ENCODE assay signal across 1 cellular context in the genomic region with DNA sequence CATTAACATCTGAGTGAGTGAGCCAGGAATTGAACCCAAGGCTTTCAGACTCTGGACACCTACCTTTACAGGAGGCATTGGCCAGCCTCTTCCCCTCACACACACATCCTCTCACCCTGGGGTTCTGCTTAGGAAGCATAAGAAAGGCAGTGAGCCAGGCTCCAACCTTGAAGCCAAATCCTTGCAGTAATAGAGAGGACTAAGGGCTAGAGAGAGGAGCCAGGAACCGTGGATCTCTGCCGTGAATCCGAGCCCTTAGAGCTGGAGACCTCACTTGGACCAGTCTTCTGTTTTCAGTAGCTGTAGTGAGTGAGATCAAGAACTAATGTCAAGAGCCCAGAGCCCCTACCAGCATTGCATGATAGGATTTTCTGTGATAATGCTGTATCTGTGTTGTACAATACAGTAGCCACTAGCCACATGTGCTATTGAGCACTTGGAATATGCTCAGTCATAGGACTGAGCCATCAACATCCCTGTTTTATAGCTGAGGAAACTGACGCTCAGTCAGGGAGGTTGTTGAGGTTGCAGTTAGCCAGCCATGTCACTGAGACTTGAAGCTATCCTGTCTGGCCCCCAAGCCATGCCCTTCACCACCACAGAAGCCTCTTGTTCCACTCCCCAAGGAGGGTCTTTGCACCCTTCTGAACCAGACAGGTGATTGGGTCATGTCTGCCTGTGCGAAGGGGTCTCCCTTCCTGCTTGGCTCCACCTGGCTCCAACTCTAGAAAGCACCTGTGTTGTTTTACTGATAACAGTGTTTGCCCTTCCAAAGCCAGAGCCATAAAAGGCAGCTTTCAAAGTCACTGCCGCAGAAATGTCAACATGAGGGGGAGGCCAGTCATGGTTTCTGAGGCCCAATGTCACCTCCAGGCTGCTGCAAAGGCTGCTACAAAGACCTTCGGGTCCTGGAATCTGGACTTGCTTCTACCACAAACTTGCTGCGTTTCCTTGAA.
TF ChIP-seq lines count a peak whose summit lies in the region.

No MANE protein-coding gene starts in this region.

TF ChIP-seq in HepG2, 621 proteins besides CTCF, POLR2A, EP300 and RAD21 (continued from another document and continues in another):
- TF ChIP-seq, protein P1, sequence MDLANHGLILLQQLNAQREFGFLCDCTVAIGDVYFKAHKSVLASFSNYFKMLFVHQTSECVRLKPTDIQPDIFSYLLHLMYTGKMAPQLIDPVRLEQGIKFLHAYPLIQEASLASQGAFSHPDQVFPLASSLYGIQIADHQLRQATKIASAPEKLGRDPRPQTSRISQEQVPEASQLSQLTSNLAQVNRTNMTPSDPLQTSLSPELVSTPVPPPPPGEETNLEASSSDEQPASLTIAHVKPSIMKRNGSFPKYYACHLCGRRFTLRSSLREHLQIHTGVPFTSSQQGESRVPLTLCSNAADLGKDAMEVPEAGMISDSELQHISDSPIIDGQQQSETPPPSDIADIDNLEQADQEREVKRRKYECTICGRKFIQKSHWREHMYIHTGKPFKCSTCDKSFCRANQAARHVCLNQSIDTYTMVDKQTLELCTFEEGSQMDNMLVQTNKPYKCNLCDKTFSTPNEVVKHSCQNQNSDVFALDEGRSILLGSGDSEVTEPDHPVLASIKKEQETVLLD (CRISPR knock-in tag; IDR thresholded peaks at IDR 0.05; ENCODE audit: low read depth), result no peak
- TF ChIP-seq RBFOX2 (IDR thresholded peaks at IDR 0.05; ENCODE audit: low read depth, low read length), result no peak
- 0 out of 2 replicates have a peak, but pooled peaks have one; percentile 65 for TF ChIP-seq ZNF343 (CRISPR knock-in tag; IDR thresholded peaks at IDR 0.05)
- TF ChIP-seq GATAD2A (CRISPR knock-in tag; IDR thresholded peaks at IDR 0.05), result peak; percentile 98
- TF ChIP-seq TP53 (CRISPR knock-in tag; conservative IDR thresholded peaks at IDR 0.05), result no peak
- no peak; the same call in 1 of the 2 replicates for TF ChIP-seq NKX3-1 (CRISPR knock-in tag; IDR thresholded peaks at IDR 0.05)
- peak; percentile 92 for TF ChIP-seq ZNF878 (CRISPR knock-in tag; IDR thresholded peaks at IDR 0.05)
- TF ChIP-seq, protein P2, sequence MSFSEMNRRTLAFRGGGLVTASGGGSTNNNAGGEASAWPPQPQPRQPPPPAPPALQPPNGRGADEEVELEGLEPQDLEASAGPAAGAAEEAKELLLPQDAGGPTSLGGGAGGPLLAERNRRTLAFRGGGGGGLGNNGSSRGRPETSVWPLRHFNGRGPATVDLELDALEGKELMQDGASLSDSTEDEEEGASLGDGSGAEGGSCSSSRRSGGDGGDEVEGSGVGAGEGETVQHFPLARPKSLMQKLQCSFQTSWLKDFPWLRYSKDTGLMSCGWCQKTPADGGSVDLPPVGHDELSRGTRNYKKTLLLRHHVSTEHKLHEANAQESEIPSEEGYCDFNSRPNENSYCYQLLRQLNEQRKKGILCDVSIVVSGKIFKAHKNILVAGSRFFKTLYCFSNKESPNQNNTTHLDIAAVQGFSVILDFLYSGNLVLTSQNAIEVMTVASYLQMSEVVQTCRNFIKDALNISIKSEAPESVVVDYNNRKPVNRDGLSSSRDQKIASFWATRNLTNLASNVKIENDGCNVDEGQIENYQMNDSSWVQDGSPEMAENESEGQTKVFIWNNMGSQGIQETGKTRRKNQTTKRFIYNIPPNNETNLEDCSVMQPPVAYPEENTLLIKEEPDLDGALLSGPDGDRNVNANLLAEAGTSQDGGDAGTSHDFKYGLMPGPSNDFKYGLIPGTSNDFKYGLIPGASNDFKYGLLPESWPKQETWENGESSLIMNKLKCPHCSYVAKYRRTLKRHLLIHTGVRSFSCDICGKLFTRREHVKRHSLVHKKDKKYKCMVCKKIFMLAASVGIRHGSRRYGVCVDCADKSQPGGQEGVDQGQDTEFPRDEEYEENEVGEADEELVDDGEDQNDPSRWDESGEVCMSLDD (CRISPR knock-in tag; IDR thresholded peaks at IDR 0.05; ENCODE audit: borderline replicate concordance), result 0 out of 2 replicates have a peak, but pooled peaks have one; percentile 31
- TF ChIP-seq MBD4 (IDR thresholded peaks at IDR 0.05; ENCODE audit: borderline replicate concordance, low read length), result peak; percentile 67; the same call in 1 of the 2 replicates
- peak; percentile 79; the same call in 1 of the 2 replicates for TF ChIP-seq MEIS1 (CRISPR knock-in tag; IDR thresholded peaks at IDR 0.05; ENCODE audit: borderline replicate concordance)
- no peak for TF ChIP-seq SMARCE1 (IDR thresholded peaks at IDR 0.05; ENCODE audit: borderline replicate concordance)
- TF ChIP-seq, protein P3, sequence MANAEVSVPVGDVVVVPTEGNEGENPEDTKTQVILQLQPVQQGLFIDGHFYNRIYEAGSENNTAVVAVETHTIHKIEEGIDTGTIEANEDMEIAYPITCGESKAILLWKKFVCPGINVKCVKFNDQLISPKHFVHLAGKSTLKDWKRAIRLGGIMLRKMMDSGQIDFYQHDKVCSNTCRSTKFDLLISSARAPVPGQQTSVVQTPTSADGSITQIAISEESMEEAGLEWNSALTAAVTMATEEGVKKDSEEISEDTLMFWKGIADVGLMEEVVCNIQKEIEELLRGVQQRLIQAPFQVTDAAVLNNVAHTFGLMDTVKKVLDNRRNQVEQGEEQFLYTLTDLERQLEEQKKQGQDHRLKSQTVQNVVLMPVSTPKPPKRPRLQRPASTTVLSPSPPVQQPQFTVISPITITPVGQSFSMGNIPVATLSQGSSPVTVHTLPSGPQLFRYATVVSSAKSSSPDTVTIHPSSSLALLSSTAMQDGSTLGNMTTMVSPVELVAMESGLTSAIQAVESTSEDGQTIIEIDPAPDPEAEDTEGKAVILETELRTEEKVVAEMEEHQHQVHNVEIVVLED (CRISPR knock-in tag; IDR thresholded peaks at IDR 0.05; ENCODE audit: borderline replicate concordance), result peak; percentile 60; the same call in 1 of the 2 replicates
- TF ChIP-seq EED (CRISPR knock-in tag; IDR thresholded peaks at IDR 0.05), result 0 out of 2 replicates have a peak, but pooled peaks have one; percentile 52
- TF ChIP-seq SP5 (CRISPR knock-in tag; IDR thresholded peaks at IDR 0.05; ENCODE audit: borderline replicate concordance, low read depth), result peak; percentile 92
- peak; percentile 100 for TF ChIP-seq SALL1 (CRISPR knock-in tag; IDR thresholded peaks at IDR 0.05)
- TF ChIP-seq, protein P4, sequence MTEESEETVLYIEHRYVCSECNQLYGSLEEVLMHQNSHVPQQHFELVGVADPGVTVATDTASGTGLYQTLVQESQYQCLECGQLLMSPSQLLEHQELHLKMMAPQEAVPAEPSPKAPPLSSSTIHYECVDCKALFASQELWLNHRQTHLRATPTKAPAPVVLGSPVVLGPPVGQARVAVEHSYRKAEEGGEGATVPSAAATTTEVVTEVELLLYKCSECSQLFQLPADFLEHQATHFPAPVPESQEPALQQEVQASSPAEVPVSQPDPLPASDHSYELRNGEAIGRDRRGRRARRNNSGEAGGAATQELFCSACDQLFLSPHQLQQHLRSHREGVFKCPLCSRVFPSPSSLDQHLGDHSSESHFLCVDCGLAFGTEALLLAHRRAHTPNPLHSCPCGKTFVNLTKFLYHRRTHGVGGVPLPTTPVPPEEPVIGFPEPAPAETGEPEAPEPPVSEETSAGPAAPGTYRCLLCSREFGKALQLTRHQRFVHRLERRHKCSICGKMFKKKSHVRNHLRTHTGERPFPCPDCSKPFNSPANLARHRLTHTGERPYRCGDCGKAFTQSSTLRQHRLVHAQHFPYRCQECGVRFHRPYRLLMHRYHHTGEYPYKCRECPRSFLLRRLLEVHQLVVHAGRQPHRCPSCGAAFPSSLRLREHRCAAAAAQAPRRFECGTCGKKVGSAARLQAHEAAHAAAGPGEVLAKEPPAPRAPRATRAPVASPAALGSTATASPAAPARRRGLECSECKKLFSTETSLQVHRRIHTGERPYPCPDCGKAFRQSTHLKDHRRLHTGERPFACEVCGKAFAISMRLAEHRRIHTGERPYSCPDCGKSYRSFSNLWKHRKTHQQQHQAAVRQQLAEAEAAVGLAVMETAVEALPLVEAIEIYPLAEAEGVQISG (CRISPR knock-in tag; IDR thresholded peaks at IDR 0.05), result peak; percentile 84
- peak; percentile 99 for TF ChIP-seq ZNF772 (CRISPR knock-in tag; IDR thresholded peaks at IDR 0.05)
- TF ChIP-seq, protein P5, sequence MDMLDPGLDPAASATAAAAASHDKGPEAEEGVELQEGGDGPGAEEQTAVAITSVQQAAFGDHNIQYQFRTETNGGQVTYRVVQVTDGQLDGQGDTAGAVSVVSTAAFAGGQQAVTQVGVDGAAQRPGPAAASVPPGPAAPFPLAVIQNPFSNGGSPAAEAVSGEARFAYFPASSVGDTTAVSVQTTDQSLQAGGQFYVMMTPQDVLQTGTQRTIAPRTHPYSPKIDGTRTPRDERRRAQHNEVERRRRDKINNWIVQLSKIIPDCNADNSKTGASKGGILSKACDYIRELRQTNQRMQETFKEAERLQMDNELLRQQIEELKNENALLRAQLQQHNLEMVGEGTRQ (IDR thresholded peaks at IDR 0.05; ENCODE audit: low read depth, low read length), result no peak
- TF ChIP-seq, protein P5 (CRISPR knock-in tag; IDR thresholded peaks at IDR 0.05; ENCODE audit: borderline replicate concordance), result peak; percentile 92; the same call in 1 of the 2 replicates
- TF ChIP-seq, protein P6, sequence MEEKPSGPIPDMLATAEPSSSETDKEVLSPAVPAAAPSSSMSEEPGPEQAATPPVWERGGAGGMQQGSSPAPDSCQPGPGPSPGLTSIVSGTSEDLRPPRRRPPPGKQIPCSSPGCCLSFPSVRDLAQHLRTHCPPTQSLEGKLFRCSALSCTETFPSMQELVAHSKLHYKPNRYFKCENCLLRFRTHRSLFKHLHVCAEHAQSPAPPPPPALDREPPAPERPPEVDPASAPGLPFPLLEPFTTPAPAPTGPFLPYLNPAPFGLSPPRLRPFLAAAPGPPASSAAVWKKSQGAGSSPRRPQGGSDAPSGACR (CRISPR knock-in tag; IDR thresholded peaks at IDR 0.05), result peak; percentile 98
- TF ChIP-seq, protein P7, sequence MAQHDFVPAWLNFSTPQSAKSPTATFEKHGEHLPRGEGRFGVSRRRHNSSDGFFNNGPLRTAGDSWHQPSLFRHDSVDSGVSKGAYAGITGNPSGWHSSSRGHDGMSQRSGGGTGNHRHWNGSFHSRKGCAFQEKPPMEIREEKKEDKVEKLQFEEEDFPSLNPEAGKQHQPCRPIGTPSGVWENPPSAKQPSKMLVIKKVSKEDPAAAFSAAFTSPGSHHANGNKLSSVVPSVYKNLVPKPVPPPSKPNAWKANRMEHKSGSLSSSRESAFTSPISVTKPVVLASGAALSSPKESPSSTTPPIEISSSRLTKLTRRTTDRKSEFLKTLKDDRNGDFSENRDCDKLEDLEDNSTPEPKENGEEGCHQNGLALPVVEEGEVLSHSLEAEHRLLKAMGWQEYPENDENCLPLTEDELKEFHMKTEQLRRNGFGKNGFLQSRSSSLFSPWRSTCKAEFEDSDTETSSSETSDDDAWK (CRISPR knock-in tag; IDR thresholded peaks at IDR 0.05), result no peak
- TF ChIP-seq ZNF781 (CRISPR knock-in tag; IDR thresholded peaks at IDR 0.05; ENCODE audit: borderline replicate concordance, not compliant biosample characterization), result peak; percentile 93
- TF ChIP-seq, protein P8, sequence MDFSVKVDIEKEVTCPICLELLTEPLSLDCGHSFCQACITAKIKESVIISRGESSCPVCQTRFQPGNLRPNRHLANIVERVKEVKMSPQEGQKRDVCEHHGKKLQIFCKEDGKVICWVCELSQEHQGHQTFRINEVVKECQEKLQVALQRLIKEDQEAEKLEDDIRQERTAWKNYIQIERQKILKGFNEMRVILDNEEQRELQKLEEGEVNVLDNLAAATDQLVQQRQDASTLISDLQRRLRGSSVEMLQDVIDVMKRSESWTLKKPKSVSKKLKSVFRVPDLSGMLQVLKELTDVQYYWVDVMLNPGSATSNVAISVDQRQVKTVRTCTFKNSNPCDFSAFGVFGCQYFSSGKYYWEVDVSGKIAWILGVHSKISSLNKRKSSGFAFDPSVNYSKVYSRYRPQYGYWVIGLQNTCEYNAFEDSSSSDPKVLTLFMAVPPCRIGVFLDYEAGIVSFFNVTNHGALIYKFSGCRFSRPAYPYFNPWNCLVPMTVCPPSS (IDR thresholded peaks at IDR 0.05), result no peak
- TF ChIP-seq ZNF547 (CRISPR knock-in tag; IDR thresholded peaks at IDR 0.05), result peak; percentile 68; the same call in 1 of the 2 replicates
- TF ChIP-seq RXRA (CRISPR knock-in tag; IDR thresholded peaks at IDR 0.05), result peak; percentile 99
- no peak for TF ChIP-seq ZNF883 (CRISPR knock-in tag; IDR thresholded peaks at IDR 0.05; ENCODE audit: not compliant biosample characterization)
- TF ChIP-seq, protein P9, sequence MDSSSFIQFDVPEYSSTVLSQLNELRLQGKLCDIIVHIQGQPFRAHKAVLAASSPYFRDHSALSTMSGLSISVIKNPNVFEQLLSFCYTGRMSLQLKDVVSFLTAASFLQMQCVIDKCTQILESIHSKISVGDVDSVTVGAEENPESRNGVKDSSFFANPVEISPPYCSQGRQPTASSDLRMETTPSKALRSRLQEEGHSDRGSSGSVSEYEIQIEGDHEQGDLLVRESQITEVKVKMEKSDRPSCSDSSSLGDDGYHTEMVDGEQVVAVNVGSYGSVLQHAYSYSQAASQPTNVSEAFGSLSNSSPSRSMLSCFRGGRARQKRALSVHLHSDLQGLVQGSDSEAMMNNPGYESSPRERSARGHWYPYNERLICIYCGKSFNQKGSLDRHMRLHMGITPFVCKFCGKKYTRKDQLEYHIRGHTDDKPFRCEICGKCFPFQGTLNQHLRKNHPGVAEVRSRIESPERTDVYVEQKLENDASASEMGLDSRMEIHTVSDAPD (CRISPR knock-in tag; IDR thresholded peaks at IDR 0.05), result peak; percentile 95
- TF ChIP-seq PHF21A (CRISPR knock-in tag; IDR thresholded peaks at IDR 0.05), result peak; percentile 96
- peak; percentile 95 for TF ChIP-seq ZSCAN31 (CRISPR knock-in tag; IDR thresholded peaks at IDR 0.05; ENCODE audit: low read depth)
- no peak for TF ChIP-seq ATF7-NPFF (CRISPR knock-in tag; IDR thresholded peaks at IDR 0.05; ENCODE audit: low read depth)
- TF ChIP-seq CBX2 (IDR thresholded peaks at IDR 0.05; ENCODE audit: low read depth, low read length), result no peak
- TF ChIP-seq CBX2 (CRISPR knock-in tag; IDR thresholded peaks at IDR 0.05; ENCODE audit: low read depth), result 0 out of 2 replicates have a peak, but pooled peaks have one; percentile 63
- peak; percentile 94 for TF ChIP-seq SOX5 (CRISPR knock-in tag; IDR thresholded peaks at IDR 0.05; ENCODE audit: borderline replicate concordance)
- peak; percentile 93 for TF ChIP-seq TGIF2 (CRISPR knock-in tag; IDR thresholded peaks at IDR 0.05)
- no peak for TF ChIP-seq ZNF180 (CRISPR knock-in tag; IDR thresholded peaks at IDR 0.05; ENCODE audit: borderline replicate concordance, low read depth)
- peak; percentile 64 for TF ChIP-seq GABPB1 (CRISPR knock-in tag; IDR thresholded peaks at IDR 0.05)
